In the genomic region with DNA sequence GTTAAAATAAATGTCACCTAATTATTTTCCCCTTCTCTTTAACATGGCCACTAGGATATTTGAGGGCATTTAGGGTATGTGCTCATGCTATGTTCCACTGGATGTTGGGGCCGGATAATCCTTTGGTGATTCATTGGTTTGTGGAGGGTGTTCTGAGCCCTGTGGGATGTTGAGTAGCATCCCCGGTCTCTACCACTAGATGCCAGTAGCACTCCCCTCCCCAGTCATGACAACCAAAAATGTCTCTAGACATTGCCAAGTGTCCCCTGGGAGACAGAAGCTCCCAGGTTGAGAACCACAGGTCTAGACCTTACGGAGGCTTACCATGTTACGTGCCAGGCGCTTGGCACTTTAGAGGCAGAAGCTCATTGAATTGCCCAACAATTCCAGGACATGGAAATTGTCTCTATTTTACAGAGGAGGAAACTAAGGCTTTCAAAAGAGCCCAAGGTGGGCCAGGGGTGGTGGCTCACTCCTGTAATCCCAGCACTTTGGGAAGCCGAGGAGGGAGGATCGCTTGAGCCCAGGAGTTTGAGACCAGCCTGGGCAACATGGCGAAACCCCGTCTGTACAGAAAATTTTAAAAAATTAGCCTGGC, we compare ENCODE assay signal across 8 cellular contexts. TPM values are rescaled to one million over a fixed set of nuclear protein-coding genes. Genes with fewer than 3 reads are reported as not detected.
DNase-seq lines count a peak whose midpoint lies in the region; ATAC-seq, FAIRE-seq and TF ChIP-seq lines count a peak whose summit lies in the region.

No MANE protein-coding gene starts in this region.

- peak; percentile 79 to 95 for DNase-seq in A549 (ENCODE audit: low read depth in 1 of 2, low spot score in 1 of 2)
- peak; percentile 73 for DNase-seq in G401 (ENCODE audit: low spot score)
- DNase-seq in NCI-H1105 (lab: John Stamatoyannopoulos, UW), result peak; percentile 43
- DNase-seq in frontal cortex (ENCODE audit: low spot score in 2 of 2), result peak; percentile 67 to 83
- DNase-seq in stimulated activated CD4-positive, alpha-beta T cell treated with anti-CD3 and anti-CD28 coated beads, Interleukin-2, amount 100 ng/mL, for 24 hours, result peak; percentile 37
- no peak for DNase-seq in omental fat pad (ENCODE audit: low spot score)

- POLR2A ChIA-PET in A549 (lab: Yijun Ruan, JAX), result interaction anchor here (1.5 kb wide), 1 partner anchor 19 kb away, joined by 7 read pairs; no protein-coding TSS in a partner anchor

- peak; percentile 84 to 88 for ATAC-seq in A549
- ATAC-seq in omental fat pad (ENCODE audit: low FRiP score), result no peak
- ATAC-seq in HG03139 (IDR thresholded peaks at IDR 0.05; ENCODE audit: unreplicated experiment), result no peak

- TF ChIP-seq CTCF in A549 (IDR thresholded peaks at IDR 0.05), result peak; percentile 80
- TF ChIP-seq CTCF in VCaP (conservative IDR thresholded peaks at IDR 0.05), result peak; percentile 96
- no peak for TF ChIP-seq CTCF in omental fat pad (IDR thresholded peaks at IDR 0.05)

- no peak for TF ChIP-seq EP300 in A549 (IDR thresholded peaks at IDR 0.05)

- no peak overlapping the region for H3K4me3 ChIP-seq in A549

- H3K4me2 ChIP-seq in A549, result no peak overlapping the region

- 2% methylated on average over 9 of the region's 9 CpGs for WGBS in A549 (ENCODE audit: missing lambda C conversion rate)

- peaks cover 13% of the 10 kb centered on the region; the same call in 1 of the 3 replicates for H3K4me1 ChIP-seq in A549

- in situ Hi-C loops in G401 (cut with HindIII; ENCODE audit: low sequenced_read_pairs), result no loop called here

- H3K9me3 ChIP-seq in A549, result no peaks in the 10 kb centered on the region

- TF ChIP-seq POLR2A in A549 (IDR thresholded peaks at IDR 0.05; ENCODE audit: low read length), result no peak

- peak; percentile 73 to 76 for TF ChIP-seq RAD21 in A549 (conservative IDR thresholded peaks at IDR 0.05 in 1 of 2, IDR thresholded peaks at IDR 0.05 in 1 of 2)

- peak; percentile 97 for FAIRE-seq in A549 (lab: Jason Lieb, UNC)
- FAIRE-seq in frontal cortex (lab: Jason Lieb, UNC), result no peak

- H3K27ac ChIP-seq in A549 (no peak overlapping the region), VCaP (no peak overlapping the region)

- CTCF ChIA-PET in A549 (lab: Yijun Ruan, JAX), result interaction anchor here (0.6 to 7.3 kb wide), 29 partner anchors 8 to 410 kb away, joined by 3 to 111 read pairs (median 3); partner anchors contain the start of genes CLEC11A and SHANK1

TF ChIP-seq in A549, 52 proteins besides CTCF, POLR2A, EP300 and RAD21:
- TF ChIP-seq EHMT2 (IDR thresholded peaks at IDR 0.05; ENCODE audit: low read depth) (no peak), SMC3 (IDR thresholded peaks at IDR 0.05) (peak; percentile 65), RFX5 (IDR thresholded peaks at IDR 0.05) (peak; percentile 19; the same call in 1 of the 2 replicates), HOXB13 (CRISPR knock-in tag; IDR thresholded peaks at IDR 0.05; ENCODE audit: low read depth) (no peak), FOSL2 (IDR thresholded peaks at IDR 0.05) (no peak), FOSL2 (CRISPR knock-in tag; IDR thresholded peaks at IDR 0.05) (peak; percentile 33; the same call in 1 of the 2 replicates)
- TF ChIP-seq, protein P1, sequence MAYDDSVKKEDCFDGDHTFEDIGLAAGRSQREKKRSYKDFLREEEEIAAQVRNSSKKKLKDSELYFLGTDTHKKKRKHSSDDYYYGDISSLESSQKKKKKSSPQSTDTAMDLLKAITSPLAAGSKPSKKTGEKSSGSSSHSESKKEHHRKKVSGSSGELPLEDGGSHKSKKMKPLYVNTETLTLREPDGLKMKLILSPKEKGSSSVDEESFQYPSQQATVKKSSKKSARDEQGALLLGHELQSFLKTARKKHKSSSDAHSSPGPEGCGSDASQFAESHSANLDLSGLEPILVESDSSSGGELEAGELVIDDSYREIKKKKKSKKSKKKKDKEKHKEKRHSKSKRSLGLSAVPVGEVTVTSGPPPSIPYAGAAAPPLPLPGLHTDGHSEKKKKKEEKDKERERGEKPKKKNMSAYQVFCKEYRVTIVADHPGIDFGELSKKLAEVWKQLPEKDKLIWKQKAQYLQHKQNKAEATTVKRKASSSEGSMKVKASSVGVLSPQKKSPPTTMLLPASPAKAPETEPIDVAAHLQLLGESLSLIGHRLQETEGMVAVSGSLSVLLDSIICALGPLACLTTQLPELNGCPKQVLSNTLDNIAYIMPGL (CRISPR knock-in tag; IDR thresholded peaks at IDR 0.05; ENCODE audit: borderline replicate concordance), result no peak

RNA-seq across cellular contexts. Expression of gene SHANK1, which starts 14.1 kb away (rescaled TPM):
- polyA plus RNA-seq in A549 (2011; rRNA removed) (0.01 and 0.04 TPM in 2 replicates), A549 (2017; fragmentation: RNase III; extraction: RNeasy Plus Mini Kit Qiagen cat#74134 plus additional on column Dnase treatment) (0.07 to 0.17 TPM (median 0.09 TPM) in 3 replicates)
- polyA plus RNA-seq in A549 (2012; cell fraction: cytosol; rRNA removed), result 0.04 and 0.06 TPM in 2 replicates
- polyA plus RNA-seq in A549 (2012; cell fraction: nucleus; rRNA removed), result 0.04 and 0.07 TPM in 2 replicates
- polyA minus RNA-seq in A549 (2011; rRNA and poly(A)+ RNA removed), result 0.41 TPM in 1 of 2 replicates, not detected in the other
- 14.0 and 16.4 TPM in 2 replicates for total RNA-seq in G401 (2014; rRNA removed; shearing (Covaris generic))
- total RNA-seq in frontal cortex (18.3 TPM), omental fat pad (1 to 10 TPM in 1 of 4 donors, under 1 TPM in 1, not detected in 2; 0.37 to 2.2 TPM)

RNA-seq across cellular contexts. Expression of gene CLEC11A, which starts 17.6 kb away (rescaled TPM):
- polyA plus RNA-seq in A549 (2011; rRNA removed) (1.4 and 1.5 TPM in 2 replicates), A549 (2017; fragmentation: RNase III; extraction: RNeasy Plus Mini Kit Qiagen cat#74134 plus additional on column Dnase treatment) (5.0 to 6.4 TPM (median 6.2 TPM) in 3 replicates)
- polyA plus RNA-seq in A549 (2012; cell fraction: cytosol; rRNA removed), result 5.7 and 9.0 TPM in 2 replicates
- 9.7 and 13.1 TPM in 2 replicates for polyA plus RNA-seq in A549 (2012; cell fraction: nucleus; rRNA removed)
- polyA minus RNA-seq in A549 (2011; rRNA and poly(A)+ RNA removed), result 0.34 and 0.37 TPM in 2 replicates
- 91.4 and 132 TPM in 2 replicates for total RNA-seq in G401 (2014; rRNA removed; shearing (Covaris generic))
- total RNA-seq in frontal cortex (2.4 TPM), omental fat pad (10 to 100 TPM; 17.1 to 32.0 (median 21.9) TPM)

RNA-seq across cellular contexts. Expression of gene C19orf81, which starts 56.3 kb away (rescaled TPM):
- polyA plus RNA-seq in A549 (2011; rRNA removed), result 1.8 and 2.1 TPM in 2 replicates
- polyA plus RNA-seq in A549 (2012; cell fraction: cytosol; rRNA removed), result 5.7 and 5.8 TPM in 2 replicates
- polyA plus RNA-seq in A549 (2012; cell fraction: nucleus; rRNA removed), result 5.8 and 5.9 TPM in 2 replicates
- polyA plus RNA-seq in A549 (2017; fragmentation: RNase III; extraction: RNeasy Plus Mini Kit Qiagen cat#74134 plus additional on column Dnase treatment), result 7.9 to 9.5 TPM (median 8.2 TPM) in 3 replicates
- polyA minus RNA-seq in A549 (2011; rRNA and poly(A)+ RNA removed), result not detected in 2 replicates
- 10.0 and 13.1 TPM in 2 replicates for total RNA-seq in G401 (2014; rRNA removed; shearing (Covaris generic))
- total RNA-seq in frontal cortex, result not detected
- total RNA-seq in omental fat pad, result not detected

Comparison
In these comparisons a context has a peak if more than half of its experiments do, and no peak if none do; other contexts are left out.
1. ATAC-seq: peak in A549 (2 of 2); none in omental fat pad (single experiment) and HG03139 (single experiment).
2. CTCF ChIP-seq: peak in A549 (single experiment) and VCaP (single experiment); none in omental fat pad (0 of 3).